2 cellular contexts compared by ENCODE assay signal in genomic region chr20:24633521-24633920, GRCh38.
TF ChIP-seq lines count a peak whose summit lies in the region.

No MANE protein-coding gene starts in this region.

TF ChIP-seq in A549, 52 proteins besides CTCF, POLR2A, EP300 and RAD21:
- TF ChIP-seq FOSB (CRISPR knock-in tag; IDR thresholded peaks at IDR 0.05), result no peak
- TF ChIP-seq TP53 (CRISPR knock-in tag; IDR thresholded peaks at IDR 0.05), result no peak
- no peak for TF ChIP-seq JUN (IDR thresholded peaks at IDR 0.05)
- no peak for TF ChIP-seq CEBPB (IDR thresholded peaks at IDR 0.05)
- no peak for TF ChIP-seq ZNF302 (CRISPR knock-in tag; IDR thresholded peaks at IDR 0.05)
- TF ChIP-seq RNF2 (IDR thresholded peaks at IDR 0.05; ENCODE audit: borderline replicate concordance, low read depth), result no peak
TF ChIP-seq in A549: peak in this region for 0.

TF ChIP-seq in H1, 55 proteins besides CTCF, POLR2A, EP300 and RAD21:
- TF ChIP-seq BCL11A (IDR thresholded peaks at IDR 0.05; ENCODE audit: low read depth in 2 of 2, low read length in 2 of 2), result no peak
- no peak for TF ChIP-seq JUND (IDR thresholded peaks at IDR 0.05; ENCODE audit: low read length)
- TF ChIP-seq, protein P1, sequence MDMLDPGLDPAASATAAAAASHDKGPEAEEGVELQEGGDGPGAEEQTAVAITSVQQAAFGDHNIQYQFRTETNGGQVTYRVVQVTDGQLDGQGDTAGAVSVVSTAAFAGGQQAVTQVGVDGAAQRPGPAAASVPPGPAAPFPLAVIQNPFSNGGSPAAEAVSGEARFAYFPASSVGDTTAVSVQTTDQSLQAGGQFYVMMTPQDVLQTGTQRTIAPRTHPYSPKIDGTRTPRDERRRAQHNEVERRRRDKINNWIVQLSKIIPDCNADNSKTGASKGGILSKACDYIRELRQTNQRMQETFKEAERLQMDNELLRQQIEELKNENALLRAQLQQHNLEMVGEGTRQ (IDR thresholded peaks at IDR 0.05; ENCODE audit: low read length), result no peak
- TF ChIP-seq GABPA (IDR thresholded peaks at IDR 0.05; ENCODE audit: borderline replicate concordance, insufficient read depth, low read length), result no peak
- no peak for TF ChIP-seq GTF2F1 (IDR thresholded peaks at IDR 0.05; ENCODE audit: borderline replicate concordance, low read depth, low read length)
- no peak for TF ChIP-seq ATF2 (IDR thresholded peaks at IDR 0.05; ENCODE audit: low read length)
- no peak for TF ChIP-seq CBX5 (IDR thresholded peaks at IDR 0.05; ENCODE audit: low read depth, low read length)
- TF ChIP-seq JUN (IDR thresholded peaks at IDR 0.05; ENCODE audit: low read depth, low read length), result no peak
- no peak for TF ChIP-seq SAP30 (IDR thresholded peaks at IDR 0.05; ENCODE audit: insufficient read depth, insufficient replicate concordance, low read length)
- no peak for TF ChIP-seq HDAC6 (IDR thresholded peaks at IDR 0.05; ENCODE audit: low read depth, low read length)
- TF ChIP-seq BRCA1 (IDR thresholded peaks at IDR 0.05; ENCODE audit: low read depth, low read length), result no peak
TF ChIP-seq in H1: peak in this region for 0.
